Comparison of ENCODE assay signal across 32 cellular contexts in genomic region chr1:22340066-22340465, GRCh38.
"Had no signal": no experiment of that assay in that cellular context is flagged by ENCODE, and none has a peak within 500 bp of the region (broad histone marks: within the 10 kb centered on the region; RNA-seq: fewer than 3 reads in every experiment).

No MANE protein-coding gene starts in this region.

- H3K4me3 ChIP-seq: ascending aorta, breast epithelium, cardiac muscle cell, coronary artery, dorsolateral prefrontal cortex, esophagus muscularis mucosa, gastrocnemius medialis, heart left ventricle had no signal

- H3K27ac ChIP-seq: ascending aorta, breast epithelium, cardiac muscle cell, coronary artery, dorsolateral prefrontal cortex, esophagus muscularis mucosa, foreskin keratinocyte, gastrocnemius medialis, heart left ventricle had no signal

- DNase-seq: activated CD4-positive, alpha-beta memory T cell treated with anti-CD3 and anti-CD28 coated beads, Interleukin-2, amount 10 ng/mL, durations not matched to agents 7 days and 5 days; activated CD4-positive, alpha-beta T cell treated with anti-CD3 and anti-CD28 coated beads for 1 hour; activated CD4-positive, alpha-beta T cell treated with anti-CD3 and anti-CD28 coated beads for 4 hours; activated CD4-positive, alpha-beta T cell treated with anti-CD3 and anti-CD28 coated beads, Interleukin-2, amount 10 ng/mL, durations not matched to agents 7 days and 5 days; activated CD4-positive, alpha-beta T cell treated with anti-CD3 and anti-CD28 coated beads, Interleukin-2, amount 50 U/mL, for 4 hours; activated CD4-positive, CD25-positive, alpha-beta regulatory T cell; activated CD8-positive, alpha-beta memory T cell treated with anti-CD3 and anti-CD28 coated beads, Interleukin-2, amount 50 U/mL, for 48 hours; activated gamma-delta T cell; activated naive CD4-positive, alpha-beta T cell; activated naive CD4-positive, alpha-beta T cell treated with anti-CD3 and anti-CD28 coated beads, Interleukin-2, amount 10 ng/mL, durations not matched to agents 7 days and 5 days; activated naive CD8-positive, alpha-beta T cell treated with anti-CD3 and anti-CD28 coated beads, Interleukin-2, amount 10 ng/mL, durations not matched to agents 7 days and 5 days; activated T-cell treated with anti-CD3 and anti-CD28 coated beads for 4 hours; activated T-cell treated with anti-CD3 and anti-CD28 coated beads, Interleukin-2, amount 50 U/mL, for 24 hours; activated T-cell treated with anti-CD3 and anti-CD28 coated beads, Interleukin-2, amount 50 U/mL, for 72 hours; central memory CD4-positive, alpha-beta T cell; cerebellar nuclear complex; dorsolateral prefrontal cortex; effector memory CD4-positive, alpha-beta T cell; endodermal cell; erythroblast; foreskin keratinocyte; gastrocnemius medialis; glutamatergic neuron; heart left ventricle; T-helper 17 cell; T1000 had no signal

- H3K36me3 ChIP-seq: ascending aorta, breast epithelium, cardiac muscle cell, esophagus muscularis mucosa, gastrocnemius medialis, heart left ventricle had no signal

- ATAC-seq: activated naive CD4-positive, alpha-beta T cell treated with anti-CD3 and anti-CD28 coated beads, Interleukin-2, amount 50 U/mL, for 72 hours; activated T-cell treated with anti-CD3 and anti-CD28 coated beads, Interleukin-2, amount 50 U/mL, for 72 hours; foreskin keratinocyte; gastrocnemius medialis; heart left ventricle; T-helper 17 cell had no signal

- H3K4me1 ChIP-seq: ascending aorta, breast epithelium, foreskin keratinocyte, gastrocnemius medialis had no signal

- H3K27me3 ChIP-seq: ascending aorta had no signal

- H3K9me3 ChIP-seq: ascending aorta, breast epithelium, esophagus muscularis mucosa, gastrocnemius medialis, heart left ventricle had no signal
